In the genomic region with DNA sequence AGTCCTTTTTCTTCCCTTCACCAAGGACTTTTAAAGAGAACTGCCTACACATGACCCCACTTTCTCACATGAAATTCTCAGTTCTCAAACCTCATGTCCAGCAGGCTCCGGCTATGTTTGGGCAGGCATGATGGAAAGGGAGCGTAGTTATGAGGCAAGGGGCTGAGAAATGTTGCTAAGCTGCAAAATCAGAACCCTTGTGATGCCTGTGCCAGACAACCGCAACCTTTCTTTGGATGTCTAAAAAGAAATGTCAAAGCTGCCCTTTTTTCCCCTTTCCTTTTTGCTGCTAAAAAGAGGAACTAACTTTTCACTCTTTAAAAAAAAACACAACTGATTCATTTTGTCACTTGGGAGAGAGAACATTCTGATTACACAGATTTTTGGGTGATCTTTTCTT, we compare ENCODE assay signal across 9 cellular contexts. TPM values are rescaled to one million over a fixed set of nuclear protein-coding genes. Genes with fewer than 3 reads are reported as not detected.
A peak's percentile ranks its signal among the peaks of the same experiment; 100 is the strongest.
DNase-seq lines count a peak whose midpoint lies in the region; ATAC-seq lines count a peak whose summit lies in the region.
"Had no signal": no experiment of that assay in that cellular context is flagged by ENCODE, and none has a peak within 500 bp of the region (broad histone marks: within the 10 kb centered on the region; RNA-seq: fewer than 3 reads in every experiment).

No MANE protein-coding gene starts in this region.

- peak; percentile 58 for ATAC-seq in GM19035 (IDR thresholded peaks at IDR 0.05; ENCODE audit: unreplicated experiment)
- peak; percentile 55 for ATAC-seq in HG02938 (IDR thresholded peaks at IDR 0.05; ENCODE audit: unreplicated experiment)
- ATAC-seq in activated CD4-positive, alpha-beta T cell treated with anti-CD3 and anti-CD28 coated beads for 36 hours: no peak
- no peak for ATAC-seq in left colon

- H3K4me3 Mint-ChIP-seq in activated CD4-positive, alpha-beta T cell treated with anti-CD3 and anti-CD28 coated beads for 36 hours: no peak overlapping the region
- H3K4me3 Mint-ChIP-seq: nephron progenitor cell had no signal

- no peak overlapping the region for H3K18ac ChIP-seq in trophoblast cell (ENCODE audit: low read length)

- H4K12ac ChIP-seq in trophoblast cell (ENCODE audit: low read depth, low read length): no peak overlapping the region

- H3K27ac ChIP-seq in trophoblast cell (ENCODE audit: low read depth, low read length): no peak overlapping the region

- DNase-seq in SKM-1 treated with dmso at 0.1 percent for 144 hours (lab: John Stamatoyannopoulos, UW; ENCODE audit: unreplicated experiment): peak; percentile 74
- DNase-seq in trophoblast cell: peak in 1 of 2 donors; percentile 35
- DNase-seq in activated CD4-positive, alpha-beta T cell treated with anti-CD3 and anti-CD28 coated beads for 36 hours: no peak
- DNase-seq in glomerular visceral epithelial cell (ENCODE audit: extremely low spot score): no peak
- no peak for DNase-seq in NCI-H524 treated with DMSO at 0.1 percent for 48 hours (lab: John Stamatoyannopoulos, UW)
- no peak for DNase-seq in left colon
- DNase-seq: nephron progenitor cell had no signal

- no peaks in the 10 kb centered on the region for H3K9me3 Mint-ChIP-seq in activated CD4-positive, alpha-beta T cell treated with anti-CD3 and anti-CD28 coated beads for 36 hours (ENCODE audit: low read depth)
- H3K9me3 Mint-ChIP-seq: nephron progenitor cell had no signal

- H3K4me2 ChIP-seq in trophoblast cell (ENCODE audit: low read length): no peak overlapping the region

- peaks cover 0 to 2% of the 10 kb centered on the region in 2 experiments for H3K36me3 ChIP-seq in trophoblast cell (ENCODE audit: control insufficient read depth in 1 of 2, insufficient read depth in 2 of 2, low read length in 2 of 2)

- H3K4me1 Mint-ChIP-seq in activated CD4-positive, alpha-beta T cell treated with anti-CD3 and anti-CD28 coated beads for 36 hours: no peaks in the 10 kb centered on the region

- H2BK12ac ChIP-seq in trophoblast cell (ENCODE audit: low read length): no peak overlapping the region

- no peaks in the 10 kb centered on the region for H3K36me3 Mint-ChIP-seq in activated CD4-positive, alpha-beta T cell treated with anti-CD3 and anti-CD28 coated beads for 36 hours (ENCODE audit: low read depth)

- no peak overlapping the region for H4K91ac ChIP-seq in trophoblast cell (ENCODE audit: low read depth, low read length)

- H3K4ac ChIP-seq in trophoblast cell (ENCODE audit: low read depth, low read length): peak overlapping the region; percentile 4

- no CpG with 5 or more reads among the region's 3 CpGs for WGBS in trophoblast cell (ENCODE audit: extremely low coverage, insufficient coverage, insufficient read length)

- CTCF ChIA-PET in activated CD4-positive, alpha-beta T cell treated with anti-CD3 and anti-CD28 coated beads for 36 hours (lab: Charles Lee): no interaction called here

- H2AFZ ChIP-seq in trophoblast cell (ENCODE audit: insufficient read depth, low read length, poor library complexity): no peak overlapping the region

- no peak overlapping the region for H2BK5ac ChIP-seq in trophoblast cell (ENCODE audit: low read depth, low read length, poor library complexity)

- no peaks in the 10 kb centered on the region for H3K9me3 ChIP-seq in trophoblast cell (ENCODE audit: insufficient read depth, low read depth, low read length)

- no peak overlapping the region for H4K8ac ChIP-seq in trophoblast cell (ENCODE audit: low read depth, low read length)

- no peak overlapping the region for H3K4me3 ChIP-seq in trophoblast cell (ENCODE audit: low read depth, low read length)

- H3K4me1 ChIP-seq in trophoblast cell (ENCODE audit: control insufficient read depth in 1 of 2, insufficient read depth in 2 of 2, low read length in 2 of 2): no peaks in the 10 kb centered on the region

- H3K23ac ChIP-seq in trophoblast cell (ENCODE audit: low read length): no peak overlapping the region

- intact Hi-C loops in activated CD4-positive, alpha-beta T cell treated with anti-CD3 and anti-CD28 coated beads for 36 hours (cut with DNase I, micrococcal nuclease): no loop called here
- intact Hi-C loops in left colon (cut with DNase I, micrococcal nuclease): no loop called here

- no peak overlapping the region for H2AK5ac ChIP-seq in trophoblast cell (ENCODE audit: low read length)

- H3K14ac ChIP-seq in trophoblast cell (ENCODE audit: low read length): no peak overlapping the region

- POLR2A ChIA-PET in activated CD4-positive, alpha-beta T cell treated with anti-CD3 and anti-CD28 coated beads for 36 hours (lab: Charles Lee): no interaction called here

- no peak overlapping the region for H2BK120ac ChIP-seq in trophoblast cell (ENCODE audit: insufficient read depth, low read length, poor library complexity)

- H3K27me3 Mint-ChIP-seq in activated CD4-positive, alpha-beta T cell treated with anti-CD3 and anti-CD28 coated beads for 36 hours: peaks cover 1% of the 10 kb centered on the region

- H3K79me1 ChIP-seq in trophoblast cell (ENCODE audit: low read length): no peaks in the 10 kb centered on the region

- peaks cover 3% of the 10 kb centered on the region for H3K79me2 ChIP-seq in trophoblast cell (ENCODE audit: control insufficient read depth, insufficient read depth, low read length, poor library complexity)

- H3K27ac Mint-ChIP-seq in activated CD4-positive, alpha-beta T cell treated with anti-CD3 and anti-CD28 coated beads for 36 hours: no peak overlapping the region
- H3K27ac Mint-ChIP-seq: nephron progenitor cell had no signal

- no peaks in the 10 kb centered on the region for H3K27me3 ChIP-seq in trophoblast cell (ENCODE audit: insufficient read depth, low read length)

- H3K9ac ChIP-seq in trophoblast cell (ENCODE audit: low read length): no peak overlapping the region

RNA-seq across cellular contexts. Expression of gene GNB4, which starts 19.2 kb away (rescaled TPM):
- 15.6 and 15.9 TPM in 2 replicates for polyA plus RNA-seq in trophoblast cell (2013)
- total RNA-seq in activated CD4-positive, alpha-beta T cell treated with anti-CD3 and anti-CD28 coated beads for 36 hours: under 1 TPM; 0.75 to 0.88 TPM
- 1 to 10 TPM; 3.6 to 8.3 TPM for total RNA-seq in left colon

Comparison
In these comparisons a context has a peak if more than half of its experiments do, and no peak if none do; other contexts are left out.
1. ATAC-seq: peak in GM19035 (single experiment) and HG02938 (single experiment); none in activated CD4-positive, alpha-beta T cell treated with anti-CD3 and anti-CD28 coated beads for 36 hours (single experiment) and left colon (single experiment).